Comparison of ENCODE assay signal across 1 cellular context in genomic region chr16:67968440-67969285, GRCh38.
A peak's percentile ranks its signal among the peaks of the same experiment; 100 is the strongest.
TF ChIP-seq lines count a peak whose summit lies in the region.

Gene SLC12A4, minus strand, starts transcription at chr16:67968637. Its CDS starts 84 bp downstream, at chr16:67968553.

TF ChIP-seq in K562, 482 proteins besides CTCF, POLR2A, EP300 and RAD21 (continued from another document and continues in another):
- TF ChIP-seq ZHX1 (conservative IDR thresholded peaks at IDR 0.05; ENCODE audit: low read length) (no peak), TSHZ1 (CRISPR knock-in tag; IDR thresholded peaks at IDR 0.05) (no peak), GATAD2A (IDR thresholded peaks at IDR 0.05) (no peak), KAT7 (CRISPR knock-in tag; IDR thresholded peaks at IDR 0.05; ENCODE audit: borderline replicate concordance) (0 out of 2 replicates have a peak, but pooled peaks have one; percentile 49), RBFOX2 (IDR thresholded peaks at IDR 0.05; ENCODE audit: low read depth, low read length) (peak; percentile 78), FOXK2 (conservative IDR thresholded peaks at IDR 0.05 in 1 of 2, IDR thresholded peaks at IDR 0.05 in 1 of 2; ENCODE audit: low read depth in 2 of 2) (0 out of 4 replicates have a peak, but pooled peaks of 1 of the 2 experiments have one; percentile 10), NBN (IDR thresholded peaks at IDR 0.05; ENCODE audit: low read depth) (peak; percentile 60), TSC22D4 (tag; IDR thresholded peaks at IDR 0.05) (no peak), MNT (conservative IDR thresholded peaks at IDR 0.05) (peak in 1 of 2 experiments; percentile 35; a peak in 1 of 4 replicates), HNRNPLL (IDR thresholded peaks at IDR 0.05; ENCODE audit: low read depth, low read length, poor library complexity, severe bottlenecking) (no peak), CBFA2T2 (conservative IDR thresholded peaks at IDR 0.05) (no peak), HOXB6 (CRISPR knock-in tag; IDR thresholded peaks at IDR 0.05; ENCODE audit: borderline replicate concordance) (no peak), C11orf30 (IDR thresholded peaks at IDR 0.05; ENCODE audit: low read depth) (no peak), ZNF316 (IDR thresholded peaks at IDR 0.05) (no peak), DMBX1 (CRISPR knock-in tag; IDR thresholded peaks at IDR 0.05; ENCODE audit: borderline replicate concordance) (0 out of 2 replicates have a peak, but pooled peaks have one; percentile 42), BACH1 (tag; IDR thresholded peaks at IDR 0.05) (no peak), ZNF695 (CRISPR knock-in tag; IDR thresholded peaks at IDR 0.05) (no peak), PHB2 (IDR thresholded peaks at IDR 0.05; ENCODE audit: low read depth) (no peak), PATZ1 (CRISPR knock-in tag; IDR thresholded peaks at IDR 0.05; ENCODE audit: borderline replicate concordance) (no peak), ZNF584 (CRISPR knock-in tag; IDR thresholded peaks at IDR 0.05; ENCODE audit: low read depth) (no peak), ZSCAN29 (IDR thresholded peaks at IDR 0.05) (no peak), ZFP30 (CRISPR knock-in tag; IDR thresholded peaks at IDR 0.05; ENCODE audit: borderline replicate concordance) (no peak), ZFX (CRISPR knock-in tag; IDR thresholded peaks at IDR 0.05) (peak; percentile 77), ATF4 (CRISPR knock-in tag; IDR thresholded peaks at IDR 0.05) (no peak), SMARCC2 (IDR thresholded peaks at IDR 0.05; ENCODE audit: low read depth) (no peak), THAP12 (CRISPR knock-in tag; IDR thresholded peaks at IDR 0.05) (no peak), GTF2A2 (tag; IDR thresholded peaks at IDR 0.05) (0 out of 2 replicates have a peak, but pooled peaks have one; percentile 31), TRIM28 (IDR thresholded peaks at IDR 0.05) (no peak), ETV1 (tag; conservative IDR thresholded peaks at IDR 0.05; ENCODE audit: low read depth) (no peak)
- TF ChIP-seq, protein P1, sequence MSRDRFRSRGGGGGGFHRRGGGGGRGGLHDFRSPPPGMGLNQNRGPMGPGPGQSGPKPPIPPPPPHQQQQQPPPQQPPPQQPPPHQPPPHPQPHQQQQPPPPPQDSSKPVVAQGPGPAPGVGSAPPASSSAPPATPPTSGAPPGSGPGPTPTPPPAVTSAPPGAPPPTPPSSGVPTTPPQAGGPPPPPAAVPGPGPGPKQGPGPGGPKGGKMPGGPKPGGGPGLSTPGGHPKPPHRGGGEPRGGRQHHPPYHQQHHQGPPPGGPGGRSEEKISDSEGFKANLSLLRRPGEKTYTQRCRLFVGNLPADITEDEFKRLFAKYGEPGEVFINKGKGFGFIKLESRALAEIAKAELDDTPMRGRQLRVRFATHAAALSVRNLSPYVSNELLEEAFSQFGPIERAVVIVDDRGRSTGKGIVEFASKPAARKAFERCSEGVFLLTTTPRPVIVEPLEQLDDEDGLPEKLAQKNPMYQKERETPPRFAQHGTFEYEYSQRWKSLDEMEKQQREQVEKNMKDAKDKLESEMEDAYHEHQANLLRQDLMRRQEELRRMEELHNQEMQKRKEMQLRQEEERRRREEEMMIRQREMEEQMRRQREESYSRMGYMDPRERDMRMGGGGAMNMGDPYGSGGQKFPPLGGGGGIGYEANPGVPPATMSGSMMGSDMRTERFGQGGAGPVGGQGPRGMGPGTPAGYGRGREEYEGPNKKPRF (IDR thresholded peaks at IDR 0.05; ENCODE audit: low read depth, low read length), result no peak
- TF ChIP-seq, protein P2, sequence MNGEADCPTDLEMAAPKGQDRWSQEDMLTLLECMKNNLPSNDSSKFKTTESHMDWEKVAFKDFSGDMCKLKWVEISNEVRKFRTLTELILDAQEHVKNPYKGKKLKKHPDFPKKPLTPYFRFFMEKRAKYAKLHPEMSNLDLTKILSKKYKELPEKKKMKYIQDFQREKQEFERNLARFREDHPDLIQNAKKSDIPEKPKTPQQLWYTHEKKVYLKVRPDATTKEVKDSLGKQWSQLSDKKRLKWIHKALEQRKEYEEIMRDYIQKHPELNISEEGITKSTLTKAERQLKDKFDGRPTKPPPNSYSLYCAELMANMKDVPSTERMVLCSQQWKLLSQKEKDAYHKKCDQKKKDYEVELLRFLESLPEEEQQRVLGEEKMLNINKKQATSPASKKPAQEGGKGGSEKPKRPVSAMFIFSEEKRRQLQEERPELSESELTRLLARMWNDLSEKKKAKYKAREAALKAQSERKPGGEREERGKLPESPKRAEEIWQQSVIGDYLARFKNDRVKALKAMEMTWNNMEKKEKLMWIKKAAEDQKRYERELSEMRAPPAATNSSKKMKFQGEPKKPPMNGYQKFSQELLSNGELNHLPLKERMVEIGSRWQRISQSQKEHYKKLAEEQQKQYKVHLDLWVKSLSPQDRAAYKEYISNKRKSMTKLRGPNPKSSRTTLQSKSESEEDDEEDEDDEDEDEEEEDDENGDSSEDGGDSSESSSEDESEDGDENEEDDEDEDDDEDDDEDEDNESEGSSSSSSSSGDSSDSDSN (IDR thresholded peaks at IDR 0.05; ENCODE audit: borderline replicate concordance in 1 of 2, low read depth in 2 of 2, low read length in 2 of 2), result 0 out of 4 replicates have a peak, but pooled peaks of 1 of the 2 experiments have one; percentile 32
- TF ChIP-seq, protein P3, sequence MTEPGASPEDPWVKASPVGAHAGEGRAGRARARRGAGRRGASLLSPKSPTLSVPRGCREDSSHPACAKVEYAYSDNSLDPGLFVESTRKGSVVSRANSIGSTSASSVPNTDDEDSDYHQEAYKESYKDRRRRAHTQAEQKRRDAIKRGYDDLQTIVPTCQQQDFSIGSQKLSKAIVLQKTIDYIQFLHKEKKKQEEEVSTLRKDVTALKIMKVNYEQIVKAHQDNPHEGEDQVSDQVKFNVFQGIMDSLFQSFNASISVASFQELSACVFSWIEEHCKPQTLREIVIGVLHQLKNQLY (CRISPR knock-in tag; conservative IDR thresholded peaks at IDR 0.05), result no peak
- TF ChIP-seq, protein P4, sequence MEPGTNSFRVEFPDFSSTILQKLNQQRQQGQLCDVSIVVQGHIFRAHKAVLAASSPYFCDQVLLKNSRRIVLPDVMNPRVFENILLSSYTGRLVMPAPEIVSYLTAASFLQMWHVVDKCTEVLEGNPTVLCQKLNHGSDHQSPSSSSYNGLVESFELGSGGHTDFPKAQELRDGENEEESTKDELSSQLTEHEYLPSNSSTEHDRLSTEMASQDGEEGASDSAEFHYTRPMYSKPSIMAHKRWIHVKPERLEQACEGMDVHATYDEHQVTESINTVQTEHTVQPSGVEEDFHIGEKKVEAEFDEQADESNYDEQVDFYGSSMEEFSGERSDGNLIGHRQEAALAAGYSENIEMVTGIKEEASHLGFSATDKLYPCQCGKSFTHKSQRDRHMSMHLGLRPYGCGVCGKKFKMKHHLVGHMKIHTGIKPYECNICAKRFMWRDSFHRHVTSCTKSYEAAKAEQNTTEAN (CRISPR knock-in tag; IDR thresholded peaks at IDR 0.05), result no peak
- TF ChIP-seq, protein P5, sequence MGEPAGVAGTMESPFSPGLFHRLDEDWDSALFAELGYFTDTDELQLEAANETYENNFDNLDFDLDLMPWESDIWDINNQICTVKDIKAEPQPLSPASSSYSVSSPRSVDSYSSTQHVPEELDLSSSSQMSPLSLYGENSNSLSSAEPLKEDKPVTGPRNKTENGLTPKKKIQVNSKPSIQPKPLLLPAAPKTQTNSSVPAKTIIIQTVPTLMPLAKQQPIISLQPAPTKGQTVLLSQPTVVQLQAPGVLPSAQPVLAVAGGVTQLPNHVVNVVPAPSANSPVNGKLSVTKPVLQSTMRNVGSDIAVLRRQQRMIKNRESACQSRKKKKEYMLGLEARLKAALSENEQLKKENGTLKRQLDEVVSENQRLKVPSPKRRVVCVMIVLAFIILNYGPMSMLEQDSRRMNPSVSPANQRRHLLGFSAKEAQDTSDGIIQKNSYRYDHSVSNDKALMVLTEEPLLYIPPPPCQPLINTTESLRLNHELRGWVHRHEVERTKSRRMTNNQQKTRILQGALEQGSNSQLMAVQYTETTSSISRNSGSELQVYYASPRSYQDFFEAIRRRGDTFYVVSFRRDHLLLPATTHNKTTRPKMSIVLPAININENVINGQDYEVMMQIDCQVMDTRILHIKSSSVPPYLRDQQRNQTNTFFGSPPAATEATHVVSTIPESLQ (CRISPR knock-in tag; IDR thresholded peaks at IDR 0.05), result 0 out of 2 replicates have a peak, but pooled peaks have one; percentile 3
